Comparison of ENCODE assay signal across 8 cellular contexts in the genomic region with DNA sequence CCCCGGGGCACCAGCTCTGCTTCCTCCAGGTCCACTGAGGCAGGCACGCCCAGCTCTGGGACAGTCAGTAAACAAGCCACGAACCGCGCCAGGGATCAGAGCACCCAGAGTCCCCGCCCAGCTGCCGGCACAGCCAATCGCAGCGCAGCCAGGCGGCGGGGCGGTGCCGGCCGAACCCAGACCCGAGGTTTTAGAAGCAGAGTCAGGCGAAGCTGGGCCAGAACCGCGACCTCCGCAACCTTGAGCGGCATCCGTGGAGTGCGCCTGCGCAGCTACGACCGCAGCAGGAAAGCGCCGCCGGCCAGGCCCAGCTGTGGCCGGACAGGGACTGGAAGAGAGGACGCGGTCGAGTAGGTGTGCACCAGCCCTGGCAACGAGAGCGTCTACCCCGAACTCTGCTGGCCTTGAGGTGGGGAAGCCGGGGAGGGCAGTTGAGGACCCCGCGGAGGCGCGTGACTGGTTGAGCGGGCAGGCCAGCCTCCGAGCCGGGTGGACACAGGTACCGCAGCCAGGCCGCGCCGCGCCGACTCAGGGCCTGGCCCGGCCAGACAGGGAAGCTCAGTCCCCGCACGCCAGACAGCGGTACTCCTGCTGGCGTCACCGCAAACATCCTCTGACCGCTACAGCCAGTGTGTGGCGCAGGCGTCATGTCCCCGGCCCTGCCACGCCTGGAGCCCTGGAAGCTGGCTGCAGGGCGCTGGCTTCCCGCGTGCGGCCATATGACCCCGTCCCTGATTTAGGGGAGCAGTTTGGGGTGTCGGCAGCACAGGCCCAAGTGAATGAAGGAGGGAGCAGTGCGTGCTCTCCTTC. TPM values are rescaled to one million over a fixed set of nuclear protein-coding genes. Genes with fewer than 3 reads are reported as not detected.
DNase-seq lines count a peak whose midpoint lies in the region; ATAC-seq and TF ChIP-seq lines count a peak whose summit lies in the region.

A gene (plus strand): TSS at position 220 of the 810 bp plus-strand sequence. CDS start 1,485 bp downstream, outside the sequence.

- TF ChIP-seq CTCF in GM20000 (IDR thresholded peaks at IDR 0.05; ENCODE audit: extremely low read depth, missing control alignments) (no peak), left lung (IDR thresholded peaks at IDR 0.05) (no peak)

- peak within 1 kb of the TSS; percentile 81 for H3K4me3 Mint-ChIP-seq in activated CD4-positive, alpha-beta memory T cell treated with anti-CD3 and anti-CD28 coated beads, Interleukin-2, amount 10 ng/mL, durations not matched to agents 7 days and 5 days

- H3K4me1 ChIP-seq in ectodermal cell (ENCODE audit: control insufficient read depth, insufficient read depth, low read length) (no peaks in the 10 kb centered on the region), left lung (peaks cover 6 to 33% of the 10 kb centered on the region in 2 donors)

- no peak within 1 kb of the TSS for H3K27ac Mint-ChIP-seq in activated CD4-positive, alpha-beta memory T cell treated with anti-CD3 and anti-CD28 coated beads, Interleukin-2, amount 10 ng/mL, durations not matched to agents 7 days and 5 days

- H3K27me3 ChIP-seq in ectodermal cell (ENCODE audit: control insufficient read depth, insufficient read depth, low read length, poor library complexity, severe bottlenecking) (peaks cover 15% of the 10 kb centered on the region), left lung (peaks cover 0 to 21% of the 10 kb centered on the region in 2 donors)

- H3K27ac ChIP-seq in ectodermal cell (ENCODE audit: insufficient read depth, low read depth, low read length, poor library complexity, severe bottlenecking) (peak within 1 kb of the TSS; percentile 69), left lung (peak within 1 kb of the TSS; percentile 91)

- peaks cover 6% of the 10 kb centered on the region for H3K36me3 Mint-ChIP-seq in activated CD4-positive, alpha-beta memory T cell treated with anti-CD3 and anti-CD28 coated beads, Interleukin-2, amount 10 ng/mL, durations not matched to agents 7 days and 5 days (ENCODE audit: low read depth)

- WGBS in ectodermal cell, 2 experiments: 1% methylated on average over 67 of the region's 67 CpGs

- CTCF ChIA-PET in activated CD4-positive, alpha-beta memory T cell treated with anti-CD3 and anti-CD28 coated beads, Interleukin-2, amount 10 ng/mL, durations not matched to agents 7 days and 5 days (lab: Charles Lee): interaction anchor here (0.7 kb wide), 1 partner anchor 17 kb away, joined by 4 read pairs; no protein-coding TSS in a partner anchor

- H3K9me3 ChIP-seq in ectodermal cell (ENCODE audit: control insufficient read depth, low read length): no peaks in the 10 kb centered on the region
- H3K9me3 ChIP-seq in left lung: no peaks in the 10 kb centered on the region

- intact Hi-C loops in left lung (cut with DNase I): no loop called here

- H3K27me3 Mint-ChIP-seq in activated CD4-positive, alpha-beta memory T cell treated with anti-CD3 and anti-CD28 coated beads, Interleukin-2, amount 10 ng/mL, durations not matched to agents 7 days and 5 days: peaks cover 18% of the 10 kb centered on the region

- H3K9me3 Mint-ChIP-seq in activated CD4-positive, alpha-beta memory T cell treated with anti-CD3 and anti-CD28 coated beads, Interleukin-2, amount 10 ng/mL, durations not matched to agents 7 days and 5 days: no peaks in the 10 kb centered on the region

- peaks cover 20% of the 10 kb centered on the region for H3K4me1 Mint-ChIP-seq in activated CD4-positive, alpha-beta memory T cell treated with anti-CD3 and anti-CD28 coated beads, Interleukin-2, amount 10 ng/mL, durations not matched to agents 7 days and 5 days

- no peaks in the 10 kb centered on the region for H3K36me3 ChIP-seq in ectodermal cell (ENCODE audit: control insufficient read depth, insufficient read depth, low read length)
- peaks cover 0 to 37% of the 10 kb centered on the region in 2 donors for H3K36me3 ChIP-seq in left lung

- H3K4me3 ChIP-seq in ectodermal cell (ENCODE audit: insufficient read depth, low read depth, low read length): peak within 1 kb of the TSS; percentile 63
- peak within 1 kb of the TSS; percentile 56 to 72 for H3K4me3 ChIP-seq in left lung

- ATAC-seq in left lung: peak; percentile 95
- ATAC-seq in HG03457 (IDR thresholded peaks at IDR 0.05; ENCODE audit: unreplicated experiment): no peak
- ATAC-seq in HG03045 (IDR thresholded peaks at IDR 0.05; ENCODE audit: unreplicated experiment): no peak

- POLR2A ChIA-PET in activated CD4-positive, alpha-beta memory T cell treated with anti-CD3 and anti-CD28 coated beads, Interleukin-2, amount 10 ng/mL, durations not matched to agents 7 days and 5 days (lab: Charles Lee): interaction anchor here (0.9 kb wide), 1 partner anchor 17 kb away, joined by 3 read pairs; no protein-coding TSS in a partner anchor

- DNase-seq in GM20000 (ENCODE audit: low spot score): peak; percentile 35
- DNase-seq in NCI-H345 treated with DMSO at 0.1 percent for 48 hours (lab: John Stamatoyannopoulos, UW; ENCODE audit: unreplicated experiment): peak; percentile 23
- DNase-seq in activated CD4-positive, alpha-beta memory T cell treated with anti-CD3 and anti-CD28 coated beads, Interleukin-2, amount 10 ng/mL, durations not matched to agents 7 days and 5 days: peak; percentile 64
- peak; percentile 90 to 93 for DNase-seq in left lung
- peak in 3 of 4 experiments; percentile 34 to 57 (median 51) for DNase-seq in stimulated activated CD4-positive, alpha-beta T cell treated with anti-CD3 and anti-CD28 coated beads, Interleukin-1b, Interleukin-23, amount 100 ng/mL, for 24 hours (ENCODE audit: low read depth in 4 of 4, low spot score in 1 of 4)

RNA-seq across cellular contexts. Expression of the gene that starts here (rescaled TPM):
- total RNA-seq in activated CD4-positive, alpha-beta memory T cell treated with anti-CD3 and anti-CD28 coated beads, Interleukin-2, amount 10 ng/mL, durations not matched to agents 7 days and 5 days: 10 to 100 TPM; 12.1 to 12.9 TPM
- polyA plus RNA-seq in ectodermal cell (2013, experiment 1 of 4): 38.6 TPM
- 40.4 TPM for polyA plus RNA-seq in ectodermal cell (2013, experiment 2 of 4)
- 36.7 TPM for polyA plus RNA-seq in ectodermal cell (2013, experiment 3 of 4)
- polyA plus RNA-seq in ectodermal cell (2013, experiment 4 of 4): 41.9 TPM
- total RNA-seq in left lung: 100 to 1,000 TPM; 180 to 565 TPM

Comparison
In these comparisons a context has a peak if more than half of its experiments do, and no peak if none do; other contexts are left out.
1. RNA of the gene that starts here (total RNA-seq): 180 to 565 TPM in left lung; 12.1 to 12.9 TPM in activated CD4-positive, alpha-beta memory T cell treated with anti-CD3 and anti-CD28 coated beads, Interleukin-2, amount 10 ng/mL, durations not matched to agents 7 days and 5 days; every median in the first group is over 10 times any median in the second.
2. DNase-seq: peak in every context shown above with its lines; median percentile 92 in left lung; 64 in activated CD4-positive, alpha-beta memory T cell treated with anti-CD3 and anti-CD28 coated beads, Interleukin-2, amount 10 ng/mL, durations not matched to agents 7 days and 5 days; 51 in stimulated activated CD4-positive, alpha-beta T cell treated with anti-CD3 and anti-CD28 coated beads, Interleukin-1b, Interleukin-23, amount 100 ng/mL, for 24 hours; 35 in GM20000; 23 in NCI-H345 treated with DMSO at 0.1 percent for 48 hours.